ENCODE assay signal across 8 cellular contexts in genomic region chr3:49121244-49121671, GRCh38. TPM values are rescaled to one million over a fixed set of nuclear protein-coding genes. Genes with fewer than 3 reads are reported as not detected.
DNase-seq lines count a peak whose midpoint lies in the region; ATAC-seq, FAIRE-seq and TF ChIP-seq lines count a peak whose summit lies in the region.

No MANE protein-coding gene starts in this region.

- no peak for TF ChIP-seq CTCF in astrocyte (IDR thresholded peaks at IDR 0.05; ENCODE audit: insufficient read depth, low read depth, low read length)
- no peak for TF ChIP-seq CTCF in upper lobe of left lung (IDR thresholded peaks at IDR 0.05)
- TF ChIP-seq CTCF in foreskin fibroblast (IDR thresholded peaks at IDR 0.05; ENCODE audit: low read depth, low read length) = no peak

- no peak for TF ChIP-seq EP300 in upper lobe of left lung (IDR thresholded peaks at IDR 0.05)

- H3K4me1 ChIP-seq in astrocyte (ENCODE audit: insufficient read depth, low read length) = peaks cover 14% of the 10 kb centered on the region
- H3K4me1 ChIP-seq in mesendoderm (ENCODE audit: control insufficient read depth, low read depth, low read length) = peaks cover 2% of the 10 kb centered on the region
- H3K4me1 ChIP-seq in upper lobe of left lung = peaks cover 15 to 25% (median 19%) of the 10 kb centered on the region in 4 donors

- peaks cover 20% of the 10 kb centered on the region for H3K4me1 Mint-ChIP-seq in activated naive CD4-positive, alpha-beta T cell treated with anti-CD3 and anti-CD28 coated beads for 36 hours (ENCODE audit: low read depth)
- peaks cover 8% of the 10 kb centered on the region for H3K4me1 Mint-ChIP-seq in astrocyte (ENCODE audit: low read depth, unreplicated experiment)

- H3K36me3 ChIP-seq in astrocyte (ENCODE audit: insufficient read depth, low read length) = peaks cover 45% of the 10 kb centered on the region
- H3K36me3 ChIP-seq in mesendoderm (ENCODE audit: control insufficient read depth, insufficient read depth, low read length) = peaks cover 3% of the 10 kb centered on the region
- H3K36me3 ChIP-seq in upper lobe of left lung = peaks cover 41 to 80% (median 74%) of the 10 kb centered on the region in 4 donors

- H3K18ac ChIP-seq in mesendoderm (ENCODE audit: low read length) = no peak overlapping the region

- no peak overlapping the region for H2BK5ac ChIP-seq in mesendoderm (ENCODE audit: low read length)

- CTCF ChIA-PET in activated naive CD4-positive, alpha-beta T cell treated with anti-CD3 and anti-CD28 coated beads for 36 hours (lab: Charles Lee) = interaction anchor here (1.0 to 1.6 kb wide), 2 partner anchors 38 to 50 kb away, joined by 3 to 5 read pairs; partner anchors contain the start of gene KLHDC8B

- H4K20me1 ChIP-seq in astrocyte (ENCODE audit: insufficient read depth, low read length) = peaks cover 38% of the 10 kb centered on the region

- no peaks in the 10 kb centered on the region for H3K27me3 ChIP-seq in astrocyte (ENCODE audit: insufficient read depth, low read length)
- no peaks in the 10 kb centered on the region for H3K27me3 ChIP-seq in mesendoderm (ENCODE audit: insufficient read depth, low read length, poor library complexity)
- H3K27me3 ChIP-seq in upper lobe of left lung = no peaks in the 10 kb centered on the region

- H3K9ac ChIP-seq in astrocyte (ENCODE audit: low read length) = peak overlapping the region; percentile 92
- peak overlapping the region; percentile 56 for H3K9ac ChIP-seq in mesendoderm (ENCODE audit: low read length)

- no peak for TF ChIP-seq POLR2A in upper lobe of left lung (IDR thresholded peaks at IDR 0.05)

- no peaks in the 10 kb centered on the region for H3K27me3 Mint-ChIP-seq in activated naive CD4-positive, alpha-beta T cell treated with anti-CD3 and anti-CD28 coated beads for 36 hours (ENCODE audit: low read depth)
- H3K27me3 Mint-ChIP-seq in astrocyte (ENCODE audit: low read depth, unreplicated experiment) = no peaks in the 10 kb centered on the region

- no peaks in the 10 kb centered on the region for H3K9me3 Mint-ChIP-seq in activated naive CD4-positive, alpha-beta T cell treated with anti-CD3 and anti-CD28 coated beads for 36 hours
- H3K9me3 Mint-ChIP-seq in astrocyte (ENCODE audit: unreplicated experiment) = no peaks in the 10 kb centered on the region

- H2BK15ac ChIP-seq in mesendoderm (replicated peaks; ENCODE audit: low read depth) = no peak overlapping the region

- H3K4me2 ChIP-seq in astrocyte (ENCODE audit: low read length) = peak overlapping the region; percentile 91
- H3K4me2 ChIP-seq in mesendoderm (ENCODE audit: low read length) = peak overlapping the region; percentile 37

- ATAC-seq in upper lobe of left lung (ENCODE audit: low FRiP score in 2 of 2) = no peak
- ATAC-seq in activated CD4-positive, CD25-positive, alpha-beta regulatory T cell treated with anti-CD3 and anti-CD28 coated beads, Interleukin-2, amount 50 U/mL, for 24 hours = no peak

- H3K79me2 ChIP-seq in astrocyte (ENCODE audit: insufficient read depth, low read length) (peaks cover 23% of the 10 kb centered on the region), mesendoderm (ENCODE audit: control insufficient read depth, insufficient read depth, low read length) (peaks cover 8% of the 10 kb centered on the region)

- H3K4me3 Mint-ChIP-seq in activated naive CD4-positive, alpha-beta T cell treated with anti-CD3 and anti-CD28 coated beads for 36 hours = peak overlapping the region; percentile 86
- peak overlapping the region; percentile 92 for H3K4me3 Mint-ChIP-seq in astrocyte (ENCODE audit: unreplicated experiment)

- no peak overlapping the region for H4K8ac ChIP-seq in mesendoderm (ENCODE audit: low read depth, low read length)

- H3K4ac ChIP-seq in mesendoderm (ENCODE audit: low read depth, low read length) = no peak overlapping the region

- H2AFZ ChIP-seq in astrocyte (ENCODE audit: low read depth, low read length) = no peak overlapping the region

- peaks cover 7% of the 10 kb centered on the region for H3K79me1 ChIP-seq in mesendoderm (ENCODE audit: low read length)

- no CpG with 5 or more reads among the region's 14 CpGs for WGBS in mesendoderm (ENCODE audit: extremely low coverage, insufficient coverage, low lambda C conversion rate)
- 88 to 90% methylated on average over 12 to 13 of the region's 14 CpGs for WGBS in upper lobe of left lung, 2 donors

- H3K23ac ChIP-seq in mesendoderm (ENCODE audit: low read length) = no peak overlapping the region

- H3K9me3 ChIP-seq in astrocyte (ENCODE audit: insufficient read depth, low read depth, low read length) = no peaks in the 10 kb centered on the region
- H3K9me3 ChIP-seq in upper lobe of left lung = no peaks in the 10 kb centered on the region

- H4K5ac ChIP-seq in mesendoderm (ENCODE audit: low read length) = no peak overlapping the region

- peak overlapping the region; percentile 83 for H3K27ac ChIP-seq in astrocyte (ENCODE audit: low read depth, low read length)
- H3K27ac ChIP-seq in mesendoderm (ENCODE audit: low read depth, low read length) = no peak overlapping the region
- H3K27ac ChIP-seq in upper lobe of left lung = peak overlapping the region; percentile 89 to 99 (median 96)

- no peak overlapping the region for H3K4me3 ChIP-seq in astrocyte (ENCODE audit: insufficient read depth, low read depth, low read length)
- no peak overlapping the region for H3K4me3 ChIP-seq in mesendoderm (ENCODE audit: low read length)
- peak overlapping the region in 3 of 4 donors; percentile 80 to 99 (median 97) for H3K4me3 ChIP-seq in upper lobe of left lung
- H3K4me3 ChIP-seq in foreskin fibroblast (ENCODE audit: low read depth in 1 of 2, low read length in 2 of 2) = peak overlapping the region in 1 of 2 donors; percentile 94

- peak overlapping the region; percentile 2 for H2AK5ac ChIP-seq in mesendoderm (ENCODE audit: low read length)

- H3K56ac ChIP-seq in mesendoderm (ENCODE audit: low read length) = peak overlapping the region; percentile 74

- H3K36me3 Mint-ChIP-seq in activated naive CD4-positive, alpha-beta T cell treated with anti-CD3 and anti-CD28 coated beads for 36 hours (ENCODE audit: low read depth) = peaks cover 10% of the 10 kb centered on the region
- peaks cover 22% of the 10 kb centered on the region for H3K36me3 Mint-ChIP-seq in astrocyte (ENCODE audit: low read depth, unreplicated experiment)

- no peak for FAIRE-seq in astrocyte (lab: Jason Lieb, UNC)

- no peak overlapping the region for H2BK120ac ChIP-seq in mesendoderm (ENCODE audit: low read depth, low read length)

- no peak for DNase-seq in activated naive CD4-positive, alpha-beta T cell treated with anti-CD3 and anti-CD28 coated beads for 36 hours
- no peak for DNase-seq in activated naive CD4-positive, alpha-beta T cell treated with Interleukin-2 at 50 U/mL for 16 hours
- no peak for DNase-seq in astrocyte (ENCODE audit: low read depth)
- DNase-seq in mesendoderm = no peak
- DNase-seq in upper lobe of left lung = no peak
- no peak for DNase-seq in retina
- DNase-seq in foreskin fibroblast = no peak

- peak overlapping the region; percentile 84 for H3K27ac Mint-ChIP-seq in activated naive CD4-positive, alpha-beta T cell treated with anti-CD3 and anti-CD28 coated beads for 36 hours
- H3K27ac Mint-ChIP-seq in astrocyte (ENCODE audit: unreplicated experiment) = no peak overlapping the region

- intact Hi-C loops in activated naive CD4-positive, alpha-beta T cell treated with anti-CD3 and anti-CD28 coated beads for 36 hours (cut with micrococcal nuclease) = loop anchor here (2.0 kb wide), 1 partner anchor 46 kb away; the partner anchor contains the start of gene CCDC71

RNA-seq across cellular contexts. Expression of gene USP19, which starts 0.6 kb away (rescaled TPM):
- total RNA-seq in activated naive CD4-positive, alpha-beta T cell treated with anti-CD3 and anti-CD28 coated beads for 36 hours = 10 to 100 TPM; 44.3 to 46.5 TPM
- 28.7 and 31.7 TPM in 2 replicates for total RNA-seq in astrocyte
- 21.6 TPM for polyA plus RNA-seq in mesendoderm (2013, experiment 1 of 2)
- polyA plus RNA-seq in mesendoderm (2013, experiment 2 of 2) = 23.3 TPM
- total RNA-seq in upper lobe of left lung = 10 to 100 TPM; 42.6 to 76.4 (median 57.2) TPM

RNA-seq across cellular contexts. Expression of gene LAMB2, which starts 11.6 kb away (rescaled TPM):
- not detected for total RNA-seq in activated naive CD4-positive, alpha-beta T cell treated with anti-CD3 and anti-CD28 coated beads for 36 hours
- 344 and 391 TPM in 2 replicates for total RNA-seq in astrocyte
- polyA plus RNA-seq in mesendoderm (2013, experiment 1 of 2) = 60.3 TPM
- polyA plus RNA-seq in mesendoderm (2013, experiment 2 of 2) = 62.4 TPM
- 100 to 1,000 TPM; 349 to 904 (median 555) TPM for total RNA-seq in upper lobe of left lung

RNA-seq across cellular contexts. Expression of gene QARS1, which starts 16.7 kb away (rescaled TPM):
- total RNA-seq in activated naive CD4-positive, alpha-beta T cell treated with anti-CD3 and anti-CD28 coated beads for 36 hours = 100 to 1,000 TPM; 265 to 281 TPM
- 189 and 231 TPM in 2 replicates for total RNA-seq in astrocyte
- 331 TPM for polyA plus RNA-seq in mesendoderm (2013, experiment 1 of 2)
- polyA plus RNA-seq in mesendoderm (2013, experiment 2 of 2) = 331 TPM
- 100 to 1,000 TPM; 143 to 256 (median 191) TPM for total RNA-seq in upper lobe of left lung

RNA-seq across cellular contexts. Expression of gene QRICH1, which starts 27.4 kb away (rescaled TPM):
- total RNA-seq in activated naive CD4-positive, alpha-beta T cell treated with anti-CD3 and anti-CD28 coated beads for 36 hours = 100 to 1,000 TPM; 100 to 111 TPM
- total RNA-seq in astrocyte = 109 and 119 TPM in 2 replicates
- 123 TPM for polyA plus RNA-seq in mesendoderm (2013, experiment 1 of 2)
- polyA plus RNA-seq in mesendoderm (2013, experiment 2 of 2) = 126 TPM
- 100 to 1,000 TPM in 1 of 6 donors, 10 to 100 TPM in 5; 65.6 to 145 (median 74.2) TPM for total RNA-seq in upper lobe of left lung

RNA-seq across cellular contexts. Expression of gene CCDC71, which starts 44.9 kb away (rescaled TPM):
- total RNA-seq in activated naive CD4-positive, alpha-beta T cell treated with anti-CD3 and anti-CD28 coated beads for 36 hours = 10 to 100 TPM; 11.8 to 12.8 TPM
- total RNA-seq in astrocyte (18.5 and 20.5 TPM in 2 replicates), upper lobe of left lung (10 to 100 TPM; 20.7 to 31.6 (median 26.0) TPM)
- polyA plus RNA-seq in mesendoderm (2013, experiment 1 of 2) = 23.9 TPM
- polyA plus RNA-seq in mesendoderm (2013, experiment 2 of 2) = 24.1 TPM

Comparison
In these comparisons a context has a peak if more than half of its experiments do, and no peak if none do; other contexts are left out.
1. H3K4me3 ChIP-seq: peak in upper lobe of left lung (3 of 4); none in astrocyte (single experiment) and mesendoderm (single experiment).
2. RNA of gene LAMB2, which starts 11.6 kb away (total RNA-seq): 349 to 904 TPM in upper lobe of left lung and 344 to 391 TPM in astrocyte; not detected in activated naive CD4-positive, alpha-beta T cell treated with anti-CD3 and anti-CD28 coated beads for 36 hours; every median in the first group is over 100 times any median in the second.